ENCODE assay signal across 7 cellular contexts in genomic region chr3:66036586-66037061, GRCh38. TPM values are rescaled to one million over a fixed set of nuclear protein-coding genes. Genes with fewer than 3 reads are reported as not detected.
DNase-seq lines count a peak whose midpoint lies in the region; ATAC-seq and TF ChIP-seq lines count a peak whose summit lies in the region.

No MANE protein-coding gene starts in this region.

- no peaks in the 10 kb centered on the region for H3K36me3 ChIP-seq in MM.1S (replicated peaks; ENCODE audit: insufficient read depth, low read length)
- H3K36me3 ChIP-seq in duodenal mucosa (ENCODE audit: control insufficient read depth in 1 of 2, insufficient read depth in 2 of 2, low read length in 2 of 2): no peaks in the 10 kb centered on the region
- no peaks in the 10 kb centered on the region for H3K36me3 ChIP-seq in lung (ENCODE audit: control insufficient read depth in 2 of 2, insufficient read depth in 2 of 2, low read length in 2 of 2)
- H3K36me3 ChIP-seq in transverse colon: no peaks in the 10 kb centered on the region

- H2AFZ ChIP-seq in MM.1S (ENCODE audit: low read length): 0 out of 2 replicates have a peak overlapping the region, but pooled peaks have one; percentile 98

- H3F3A ChIP-seq in MM.1S (ENCODE audit: insufficient read depth, low read length): peaks cover 4% of the 10 kb centered on the region

- TF ChIP-seq POLR2A in transverse colon (IDR thresholded peaks at IDR 0.05): no peak

- no peak overlapping the region for H3K9ac ChIP-seq in MM.1S (ENCODE audit: low read length)
- peak overlapping the region; percentile 72 to 86 for H3K9ac ChIP-seq in duodenal mucosa (ENCODE audit: low read depth in 1 of 2, low read length in 2 of 2)

- peaks cover 14% of the 10 kb centered on the region for H3K79me2 ChIP-seq in MM.1S (ENCODE audit: low read length)

- peak overlapping the region; percentile 97; the same call in 1 of the 2 replicates for H3K4me3 ChIP-seq in MM.1S (ENCODE audit: low read length)
- H3K4me3 ChIP-seq in duodenal mucosa (ENCODE audit: low read depth in 1 of 2, low read length in 2 of 2): peak overlapping the region; percentile 92
- H3K4me3 ChIP-seq in lung: no peak overlapping the region
- H3K4me3 ChIP-seq in transverse colon: peak overlapping the region in 3 of 4 donors; percentile 67 to 76 (median 74)

- H3K27ac ChIP-seq in MM.1S (ENCODE audit: low read length) (no peak overlapping the region), duodenal mucosa (ENCODE audit: low read depth, low read length) (no peak overlapping the region), lung (ENCODE audit: low read depth in 1 of 2, low read length in 1 of 2) (peak overlapping the region; percentile 73 to 92), transverse colon (peak overlapping the region; percentile 94 to 97 (median 95))

- no peaks in the 10 kb centered on the region for H3K4me1 ChIP-seq in MM.1S (ENCODE audit: low read length)
- H3K4me1 ChIP-seq in duodenal mucosa (ENCODE audit: control insufficient read depth in 1 of 2, insufficient read depth in 2 of 2, low read length in 2 of 2): peaks cover 14 to 24% of the 10 kb centered on the region in 2 donors
- peaks cover 0 to 14% of the 10 kb centered on the region in 2 donors for H3K4me1 ChIP-seq in lung (ENCODE audit: control insufficient read depth in 2 of 2, insufficient read depth in 2 of 2, low read length in 2 of 2)
- peaks cover 0 to 21% (median 13%) of the 10 kb centered on the region in 4 donors for H3K4me1 ChIP-seq in transverse colon

- TF ChIP-seq EP300 in transverse colon (IDR thresholded peaks at IDR 0.05; ENCODE audit: low read depth): no peak

- TF ChIP-seq CTCF in MM.1S (IDR thresholded peaks at IDR 0.05; ENCODE audit: low read length) (no peak), lung (IDR thresholded peaks at IDR 0.05; ENCODE audit: control extremely low read depth, extremely low read depth) (no peak), transverse colon (IDR thresholded peaks at IDR 0.05) (no peak)

- H3K27me3 ChIP-seq in MM.1S (replicated peaks; ENCODE audit: insufficient read depth, low read length) (no peaks in the 10 kb centered on the region), duodenal mucosa (ENCODE audit: control insufficient read depth in 1 of 2, insufficient read depth in 2 of 2, low read length in 2 of 2) (no peaks in the 10 kb centered on the region), lung (ENCODE audit: control insufficient read depth, insufficient read depth) (no peaks in the 10 kb centered on the region), transverse colon (no peaks in the 10 kb centered on the region)

- DNase-seq in MM.1S (no peak), lung (ENCODE audit: low spot score) (peak; percentile 37), transverse colon (no peak), DMS114 treated with DMSO at 0.1 percent for 48 hours (lab: John Stamatoyannopoulos, UW; ENCODE audit: unreplicated experiment) (no peak), inferior parietal cortex (ENCODE audit: extremely low spot score) (no peak), KBM-7 (no peak)

- no peak for ATAC-seq in lung (ENCODE audit: insufficient read depth, low FRiP score)

- H3K9me2 ChIP-seq in MM.1S (replicated peaks; ENCODE audit: insufficient read depth, low read length): no peaks in the 10 kb centered on the region

- H4K20me1 ChIP-seq in MM.1S (ENCODE audit: insufficient read depth, low read length): no peaks in the 10 kb centered on the region

- H3K9me3 ChIP-seq in MM.1S (replicated peaks; ENCODE audit: insufficient read depth, low read length) (no peaks in the 10 kb centered on the region), duodenal mucosa (ENCODE audit: control insufficient read depth in 1 of 2, low read length in 2 of 2) (no peaks in the 10 kb centered on the region), lung (ENCODE audit: control insufficient read depth in 2 of 2, insufficient read depth in 1 of 2, low read length in 1 of 2) (no peaks in the 10 kb centered on the region), transverse colon (no peaks in the 10 kb centered on the region)

- intact Hi-C loops in transverse colon (cut with DNase I; ENCODE audit: low total_unique reads): loop anchor here (10.0 kb wide), 1 partner anchor 108 kb away; no protein-coding TSS in a partner anchor

- peak overlapping the region; percentile 95 for H3K4me2 ChIP-seq in MM.1S (ENCODE audit: low read depth, low read length)

- in situ Hi-C loops in transverse colon (cut with MboI; ENCODE audit: low pct_ligation_motif_present in 1 of 4, low pct_unique_long_range_greater_than_20kb in 1 of 4, low sequenced_read_pairs in 3 of 4) (no loop called here), KBM-7 (cut with MboI; ENCODE audit: low pct_unique_long_range_greater_than_20kb, low sequenced_read_pairs) (no loop called here)

- WGBS in lung, 2 donors: 46 to 75% methylated on average over 8 of the region's 8 CpGs
- WGBS in transverse colon (ENCODE audit: low coverage in 1 of 2), 2 donors: 38 to 59% methylated on average over 1 to 8 of the region's 8 CpGs

RNA-seq across cellular contexts. Expression of gene MAGI1, which starts 2.1 kb away (rescaled TPM):
- total RNA-seq in lung (10 to 100 TPM; 38.9 to 88.1 TPM), transverse colon (100 to 1,000 TPM in 1 of 4 donors, 10 to 100 TPM in 3; 50.8 to 190 (median 67.4) TPM)
- 10 to 100 TPM in 1 of 2 donors, 1 to 10 TPM in 1; 9.9 to 10.3 TPM for polyA plus RNA-seq in lung

Comparison
In these comparisons a context has a peak if more than half of its experiments do, and no peak if none do; other contexts are left out.
1. H3K27ac ChIP-seq: peak in lung (2 of 2) and transverse colon (4 of 4); none in MM.1S (single experiment) and duodenal mucosa (single experiment).